Comparison of ENCODE assay signal across 10 cellular contexts in genomic region chr6:11231108-11231463, GRCh38. TPM values are rescaled to one million over a fixed set of nuclear protein-coding genes. Genes with fewer than 3 reads are reported as not detected.
DNase-seq lines count a peak whose midpoint lies in the region; ATAC-seq, FAIRE-seq and TF ChIP-seq lines count a peak whose summit lies in the region.
"Had no signal": no experiment of that assay in that cellular context is flagged by ENCODE, and none has a peak within 500 bp of the region (broad histone marks: within the 10 kb centered on the region; RNA-seq: fewer than 3 reads in every experiment).

No MANE protein-coding gene starts in this region.

- peak overlapping the region; percentile 95 for H3K4me3 ChIP-seq in CD4-positive, CD25-positive, alpha-beta regulatory T cell (ENCODE audit: low read depth, low read length)
- H3K4me3 ChIP-seq in endocrine pancreas (ENCODE audit: control insufficient read depth, insufficient read depth, low read length): peak overlapping the region; percentile 99

- peak overlapping the region; percentile 93 for H3K27ac ChIP-seq in CD4-positive, CD25-positive, alpha-beta regulatory T cell (ENCODE audit: insufficient read depth, low read length, poor library complexity, severe bottlenecking)

- no peaks in the 10 kb centered on the region for H3K36me3 ChIP-seq in CD4-positive, CD25-positive, alpha-beta regulatory T cell (ENCODE audit: control insufficient read depth, insufficient read depth, low read length)
- no peaks in the 10 kb centered on the region for H3K36me3 ChIP-seq in endocrine pancreas (ENCODE audit: control insufficient read depth, insufficient read depth, low read length)

- no peaks in the 10 kb centered on the region for H3K27me3 ChIP-seq in CD4-positive, CD25-positive, alpha-beta regulatory T cell (ENCODE audit: control insufficient read depth, insufficient read depth, low read length)
- H3K27me3 ChIP-seq in endocrine pancreas (ENCODE audit: control insufficient read depth, insufficient read depth, low read length): no peaks in the 10 kb centered on the region

- POLR2A ChIA-PET in HEK293T (lab: Yijun Ruan, JAX): no interaction called here

- H3K9ac ChIP-seq in endocrine pancreas (ENCODE audit: control insufficient read depth, insufficient read depth, low read length): peak overlapping the region; percentile 66

- peak overlapping the region in 2 of 3 donors; percentile 96 to 97 for H3K27ac Mint-ChIP-seq in CD4-positive, CD25-positive, alpha-beta regulatory T cell
- peak overlapping the region; percentile 98 for H3K27ac Mint-ChIP-seq in osteocyte (ENCODE audit: unreplicated experiment)

- peaks cover 36% of the 10 kb centered on the region for H3K4me1 ChIP-seq in CD4-positive, CD25-positive, alpha-beta regulatory T cell (ENCODE audit: control insufficient read depth, insufficient read depth, low read length, poor library complexity, severe bottlenecking)
- H3K4me1 ChIP-seq in endocrine pancreas (ENCODE audit: control insufficient read depth, insufficient read depth, low read length): peaks cover 8% of the 10 kb centered on the region

- no peaks in the 10 kb centered on the region for H3K27me3 Mint-ChIP-seq in CD4-positive, CD25-positive, alpha-beta regulatory T cell
- no peaks in the 10 kb centered on the region for H3K27me3 Mint-ChIP-seq in osteocyte (ENCODE audit: unreplicated experiment)

- CTCF ChIA-PET in HEK293T (lab: Yijun Ruan, JAX): no interaction called here

- no peak for ATAC-seq in CD4-positive, CD25-positive, alpha-beta regulatory T cell (ENCODE audit: low read depth in 2 of 2)

- H3K4me1 Mint-ChIP-seq in CD4-positive, CD25-positive, alpha-beta regulatory T cell: peaks cover 31 to 75% (median 51%) of the 10 kb centered on the region in 4 donors
- peaks cover 52% of the 10 kb centered on the region for H3K4me1 Mint-ChIP-seq in osteocyte (ENCODE audit: unreplicated experiment)

- peak; percentile 30 for FAIRE-seq in RCC 7860 (lab: Jason Lieb, UNC)
- FAIRE-seq: TTC549 had no signal

- no peaks in the 10 kb centered on the region for H3K9me3 Mint-ChIP-seq in CD4-positive, CD25-positive, alpha-beta regulatory T cell
- no peaks in the 10 kb centered on the region for H3K9me3 Mint-ChIP-seq in osteocyte (ENCODE audit: unreplicated experiment)

- peak overlapping the region; percentile 87 to 96 (median 94) for H3K4me3 Mint-ChIP-seq in CD4-positive, CD25-positive, alpha-beta regulatory T cell
- H3K4me3 Mint-ChIP-seq in osteocyte (ENCODE audit: unreplicated experiment): peak overlapping the region; percentile 80

- peaks cover 5% of the 10 kb centered on the region for H3K36me3 Mint-ChIP-seq in CD4-positive, CD25-positive, alpha-beta regulatory T cell
- no peaks in the 10 kb centered on the region for H3K36me3 Mint-ChIP-seq in osteocyte (ENCODE audit: unreplicated experiment)

- H3K9me3 ChIP-seq in CD4-positive, CD25-positive, alpha-beta regulatory T cell (ENCODE audit: control insufficient read depth in 2 of 2, low read length in 2 of 2): no peaks in the 10 kb centered on the region
- H3K9me3 ChIP-seq in endocrine pancreas (ENCODE audit: control insufficient read depth, low read length): no peaks in the 10 kb centered on the region

- no peak for TF ChIP-seq CTCF in osteocyte (IDR thresholded peaks at IDR 0.05)

- no peak for DNase-seq in CD4-positive, CD25-positive, alpha-beta regulatory T cell
- DNase-seq in RCC 7860 (ENCODE audit: low spot score) (peak; percentile 29), osteocyte (ENCODE audit: extremely low spot score, unreplicated experiment) (no peak), NCI-H1048 (lab: John Stamatoyannopoulos, UW) (no peak), NCI-H446 (lab: John Stamatoyannopoulos, UW) (no peak), HEK293T (ENCODE audit: extremely low spot score) (no peak)
- no peak for DNase-seq in stimulated activated CD4-positive, alpha-beta T cell treated with anti-CD3 and anti-CD28 coated beads, Interleukin-4, amount 100 ng/mL, for 1 hour
- DNase-seq: stimulated activated CD4-positive, alpha-beta T cell treated with anti-CD3 and anti-CD28 coated beads, Interleukin-2, amount 100 ng/mL, for 48 hours had no signal

TF ChIP-seq in HEK293T, 16 proteins besides CTCF, POLR2A, EP300 and RAD21:
- TF ChIP-seq SP1 (IDR thresholded peaks at IDR 0.05) (no peak), BHLHE40 (IDR thresholded peaks at IDR 0.05; ENCODE audit: borderline replicate concordance) (no peak), FOXM1 (IDR thresholded peaks at IDR 0.05; ENCODE audit: borderline replicate concordance) (no peak), TARDBP (IDR thresholded peaks at IDR 0.05) (no peak), FOXA1 (IDR thresholded peaks at IDR 0.05) (no peak), LEF1 (IDR thresholded peaks at IDR 0.05; ENCODE audit: borderline replicate concordance) (no peak), L3MBTL2 (conservative IDR thresholded peaks at IDR 0.05) (no peak)

RNA-seq across cellular contexts. Expression of gene NEDD9, which starts 1.4 kb away (rescaled TPM):
- 104 TPM for total RNA-seq in CD4-positive, CD25-positive, alpha-beta regulatory T cell
- 10 to 100 TPM; 18.1 to 21.5 (median 19.9) TPM for polyA plus RNA-seq in CD4-positive, CD25-positive, alpha-beta regulatory T cell
- 8.8 and 10.3 TPM in 2 replicates for total RNA-seq in osteocyte
